11 cellular contexts compared by ENCODE assay signal in genomic region chr20:43404880-43405279, GRCh38. TPM values are rescaled to one million over a fixed set of nuclear protein-coding genes. Genes with fewer than 3 reads are reported as not detected.
DNase-seq lines count a peak whose midpoint lies in the region; ATAC-seq and TF ChIP-seq lines count a peak whose summit lies in the region.
"Had no signal": no experiment of that assay in that cellular context is flagged by ENCODE, and none has a peak within 500 bp of the region (broad histone marks: within the 10 kb centered on the region; RNA-seq: fewer than 3 reads in every experiment).

No MANE protein-coding gene starts in this region.

- 28 to 31% methylated on average over 3 of the region's 3 CpGs for whole genome bisulfite sequencing in gastroesophageal sphincter (ENCODE audit: low coverage in 1 of 2), 2 donors

- H3K36me3 ChIP-seq in gastroesophageal sphincter, result no peaks in the 10 kb centered on the region

- H3K4me3 ChIP-seq in gastroesophageal sphincter, result no peak overlapping the region
- H3K4me3 ChIP-seq: mucosa of descending colon had no signal

- intact Hi-C loops in Right ventricle myocardium superior (cut with DNase I), result no loop called here

- ATAC-seq in gastroesophageal sphincter, result no peak
- ATAC-seq in Right ventricle myocardium superior (ENCODE audit: poor library complexity), result no peak
- ATAC-seq: mucosa of descending colon had no signal

- peak; percentile 72 for TF ChIP-seq CTCF in C4-2B (conservative IDR thresholded peaks at IDR 0.05)
- TF ChIP-seq CTCF in GM20000 (IDR thresholded peaks at IDR 0.05; ENCODE audit: extremely low read depth, missing control alignments), result peak; percentile 36
- TF ChIP-seq CTCF in gastroesophageal sphincter (IDR thresholded peaks at IDR 0.05), result no peak

- TF ChIP-seq EP300 in gastroesophageal sphincter (IDR thresholded peaks at IDR 0.05), result no peak

- H3K27ac ChIP-seq in C4-2B (no peak overlapping the region), gastroesophageal sphincter (no peak overlapping the region)

- H3K4me1 ChIP-seq in gastroesophageal sphincter, result no peaks in the 10 kb centered on the region

- peaks cover 34% of the 10 kb centered on the region for H3K27me3 ChIP-seq in gastroesophageal sphincter

- no peak for TF ChIP-seq POLR2A in gastroesophageal sphincter (IDR thresholded peaks at IDR 0.05)

- H3K9me3 ChIP-seq in gastroesophageal sphincter, result peaks cover 0 to 30% (median 0%) of the 10 kb centered on the region in 3 donors
- H3K9me3 ChIP-seq: mucosa of descending colon had no signal

- DNase-seq in GM20000 (ENCODE audit: low spot score) (peak; percentile 47), SW480 (ENCODE audit: low spot score) (peak; percentile 28), iPS-NIHi7 (ENCODE audit: extremely low spot score) (peak; percentile 35), mesenteric fat pad (ENCODE audit: low spot score) (no peak), Right ventricle myocardium superior (no peak)
- DNase-seq in activated effector memory CD4-positive, alpha-beta T cell treated with anti-CD3 and anti-CD28 coated beads, Interleukin-2, amount 50 U/mL, for 16 hours, result no peak
- DNase-seq: effector CD4-positive, alpha-beta T cell; mucosa of descending colon; NCI-H2171 had no signal

RNA-seq across cellular contexts. Expression of gene SRSF6, which starts 52.8 kb away (rescaled TPM):
- total RNA-seq in mesenteric fat pad, result 99.8 TPM
- 10 to 100 TPM; 25.3 to 47.5 (median 31.3) TPM for total RNA-seq in gastroesophageal sphincter
- 48.7 TPM for total RNA-seq in Right ventricle myocardium superior

Comparison
In these comparisons a context has a peak if more than half of its experiments do, and no peak if none do; other contexts are left out.
1. CTCF ChIP-seq: peak in C4-2B (single experiment) and GM20000 (single experiment); none in gastroesophageal sphincter (0 of 4).
2. DNase-seq: peak in GM20000 (single experiment), SW480 (single experiment) and iPS-NIHi7 (single experiment); none in mesenteric fat pad (single experiment), activated effector memory CD4-positive, alpha-beta T cell treated with anti-CD3 and anti-CD28 coated beads, Interleukin-2, amount 50 U/mL, for 16 hours (single experiment) and Right ventricle myocardium superior (single experiment).